Comparison of ENCODE assay signal across 23 cellular contexts in genomic region chr1:217403321-217403720, GRCh38.
"Had no signal": no experiment of that assay in that cellular context is flagged by ENCODE, and none has a peak within 500 bp of the region (broad histone marks: within the 10 kb centered on the region; RNA-seq: fewer than 3 reads in every experiment).

No MANE protein-coding gene starts in this region.

- H3K4me3 ChIP-seq: esophagus squamous epithelium, lung, tibial nerve, vagina had no signal

- ATAC-seq: activated naive CD8-positive, alpha-beta T cell treated with anti-CD3 and anti-CD28 coated beads, Interleukin-2, amount 50 U/mL, for 24 hours; left lobe of liver; natural killer cell treated with Interleukin-12 subunit alpha and Interleukin-12 subunit beta and Interleukin-15 and Interleukin-18, amount 100 ng/mL, for 72 hours had no signal

- DNase-seq: activated CD4-positive, alpha-beta T cell treated with anti-CD3 and anti-CD28 coated beads for 1 hour; activated CD8-positive, alpha-beta memory T cell treated with anti-CD3 and anti-CD28 coated beads for 24 hours; activated CD8-positive, alpha-beta memory T cell treated with anti-CD3 and anti-CD28 coated beads, Interleukin-2, amount 50 U/mL, for 48 hours; activated effector memory CD4-positive, alpha-beta T cell treated with Interleukin-2 at 50 U/mL for 16 hours; activated naive CD4-positive, alpha-beta T cell treated with anti-CD3 and anti-CD28 coated beads, Interleukin-2, amount 10 ng/mL, durations not matched to agents 7 days and 5 days; activated naive CD8-positive, alpha-beta T cell treated with anti-CD3 and anti-CD28 coated beads, Interleukin-2, amount 50 U/mL, for 24 hours; activated T-cell treated with anti-CD3 and anti-CD28 coated beads, Interleukin-2, amount 50 U/mL, for 48 hours; aorta; cerebellar nuclear complex; effector CD4-positive, alpha-beta T cell; esophagus squamous epithelium; immature natural killer cell; occipital lobe; posterior cingulate gyrus; stimulated activated CD4-positive, alpha-beta T cell treated with anti-CD3 and anti-CD28 coated beads, Interleukin-2, amount 100 ng/mL, for 24 hours; stimulated activated naive CD4-positive, alpha-beta T cell treated with Interleukin-2 at 50 U/mL for 16 hours; T-helper 2 cell had no signal

- H3K27me3 ChIP-seq: esophagus squamous epithelium, tibial nerve, vagina had no signal

- H3K36me3 ChIP-seq: esophagus squamous epithelium, tibial nerve, vagina had no signal

- H3K4me1 ChIP-seq: esophagus squamous epithelium, tibial nerve, vagina had no signal

- H3K9me3 ChIP-seq: esophagus squamous epithelium, tibial nerve, vagina had no signal

- H3K27ac ChIP-seq: esophagus squamous epithelium, tibial nerve, vagina, VCaP had no signal
